1 cellular context compared by ENCODE assay signal in the genomic region with DNA sequence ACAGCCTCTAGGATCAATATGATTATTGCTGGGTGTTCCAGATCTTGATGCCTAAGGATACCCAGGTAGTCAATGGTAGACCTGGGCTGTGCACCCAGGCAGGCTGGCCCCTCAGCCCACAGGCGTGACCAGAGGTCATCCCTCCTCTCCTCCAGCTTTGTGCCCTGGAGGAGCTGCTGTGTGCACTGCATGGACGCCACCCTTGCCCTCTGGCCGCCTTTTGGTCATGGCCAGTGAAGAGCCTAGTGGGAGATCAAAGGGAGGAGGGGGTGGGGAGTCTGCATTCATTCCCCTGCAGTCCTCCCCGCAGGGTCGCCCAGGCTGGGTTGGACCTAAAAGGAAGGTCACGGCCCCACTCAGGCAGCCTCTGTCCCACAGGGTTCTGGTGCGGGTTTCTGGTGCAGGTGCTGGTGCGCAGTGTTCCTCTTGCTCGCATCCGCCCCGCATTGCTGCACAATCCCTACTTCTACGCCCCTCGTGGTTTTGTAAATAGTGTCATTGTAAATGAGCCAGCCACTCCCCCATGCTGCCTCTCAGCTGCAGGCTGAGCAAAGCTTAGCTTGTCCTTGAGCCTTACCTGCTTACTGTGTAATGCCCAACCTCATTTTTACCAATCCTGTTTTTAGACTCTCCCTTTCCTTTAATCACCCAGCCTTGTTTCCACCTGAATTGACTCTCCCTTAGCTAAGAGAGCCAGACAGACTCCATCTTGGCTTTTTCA.
TF ChIP-seq lines count a peak whose summit lies in the region.

No MANE protein-coding gene starts in this region.

TF ChIP-seq in K562, 482 proteins besides CTCF, POLR2A, EP300 and RAD21 (continued from another document and continues in another):
- TF ChIP-seq TAF1 (IDR thresholded peaks at IDR 0.05; ENCODE audit: control insufficient read depth, extremely low read depth, insufficient read depth, low read length, severe bottlenecking): no peak
- TF ChIP-seq SMARCA4 (IDR thresholded peaks at IDR 0.05): no peak
- no peak for TF ChIP-seq CREBBP (IDR thresholded peaks at IDR 0.05; ENCODE audit: low read depth, low read length)
- no peak for TF ChIP-seq ZNF398 (CRISPR knock-in tag; IDR thresholded peaks at IDR 0.05)
- TF ChIP-seq ZNF57 (CRISPR knock-in tag; IDR thresholded peaks at IDR 0.05): no peak
- peak; percentile 80 for TF ChIP-seq CXXC5 (CRISPR knock-in tag; IDR thresholded peaks at IDR 0.05)
- TF ChIP-seq ZFP36 (IDR thresholded peaks at IDR 0.05; ENCODE audit: low read depth, low read length, partially characterized antibody): no peak
- TF ChIP-seq ZNF79 (CRISPR knock-in tag; IDR thresholded peaks at IDR 0.05; ENCODE audit: low read depth): 0 out of 2 replicates have a peak, but pooled peaks have one; percentile 60
- TF ChIP-seq HDAC2 (IDR thresholded peaks at IDR 0.05): no peak
- TF ChIP-seq SP2 (IDR thresholded peaks at IDR 0.05; ENCODE audit: extremely low read depth, low read depth, low read length, poor library complexity, severe bottlenecking): no peak
- no peak for TF ChIP-seq ZNF280A (IDR thresholded peaks at IDR 0.05; ENCODE audit: low read depth, partially characterized antibody)
- no peak for TF ChIP-seq TBP (optimal IDR thresholded peaks at IDR 0.05; ENCODE audit: low read depth, low read length)
- TF ChIP-seq JUND (IDR thresholded peaks at IDR 0.05; ENCODE audit: borderline replicate concordance, low read depth, low read length): no peak
- TF ChIP-seq JUND (tag; IDR thresholded peaks at IDR 0.05; ENCODE audit: borderline replicate concordance, low read depth, low read length): no peak
- no peak for TF ChIP-seq BRF2 (IDR thresholded peaks at IDR 0.05; ENCODE audit: borderline replicate concordance, insufficient read depth, insufficient read length)
- no peak for TF ChIP-seq KLF16 (IDR thresholded peaks at IDR 0.05)
- TF ChIP-seq KHSRP (IDR thresholded peaks at IDR 0.05): no peak
- no peak for TF ChIP-seq FOXA1 (IDR thresholded peaks at IDR 0.05; ENCODE audit: borderline replicate concordance)
- TF ChIP-seq ZNF408 (CRISPR knock-in tag; IDR thresholded peaks at IDR 0.05; ENCODE audit: low read depth): no peak
- no peak for TF ChIP-seq SREBF1 (IDR thresholded peaks at IDR 0.05; ENCODE audit: borderline replicate concordance, low read depth, low read length)
- no peak for TF ChIP-seq ZNF77 (CRISPR knock-in tag; IDR thresholded peaks at IDR 0.05)
- TF ChIP-seq STAG1 (CRISPR knock-in tag; IDR thresholded peaks at IDR 0.05; ENCODE audit: borderline replicate concordance): no peak
- no peak for TF ChIP-seq TCF3 (CRISPR knock-in tag; IDR thresholded peaks at IDR 0.05)
- TF ChIP-seq ZNF764 (CRISPR knock-in tag; IDR thresholded peaks at IDR 0.05; ENCODE audit: low read depth): no peak
- TF ChIP-seq, protein P1, sequence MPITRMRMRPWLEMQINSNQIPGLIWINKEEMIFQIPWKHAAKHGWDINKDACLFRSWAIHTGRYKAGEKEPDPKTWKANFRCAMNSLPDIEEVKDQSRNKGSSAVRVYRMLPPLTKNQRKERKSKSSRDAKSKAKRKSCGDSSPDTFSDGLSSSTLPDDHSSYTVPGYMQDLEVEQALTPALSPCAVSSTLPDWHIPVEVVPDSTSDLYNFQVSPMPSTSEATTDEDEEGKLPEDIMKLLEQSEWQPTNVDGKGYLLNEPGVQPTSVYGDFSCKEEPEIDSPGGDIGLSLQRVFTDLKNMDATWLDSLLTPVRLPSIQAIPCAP (CRISPR knock-in tag; IDR thresholded peaks at IDR 0.05; ENCODE audit: borderline replicate concordance): no peak
- TF ChIP-seq, protein P2, sequence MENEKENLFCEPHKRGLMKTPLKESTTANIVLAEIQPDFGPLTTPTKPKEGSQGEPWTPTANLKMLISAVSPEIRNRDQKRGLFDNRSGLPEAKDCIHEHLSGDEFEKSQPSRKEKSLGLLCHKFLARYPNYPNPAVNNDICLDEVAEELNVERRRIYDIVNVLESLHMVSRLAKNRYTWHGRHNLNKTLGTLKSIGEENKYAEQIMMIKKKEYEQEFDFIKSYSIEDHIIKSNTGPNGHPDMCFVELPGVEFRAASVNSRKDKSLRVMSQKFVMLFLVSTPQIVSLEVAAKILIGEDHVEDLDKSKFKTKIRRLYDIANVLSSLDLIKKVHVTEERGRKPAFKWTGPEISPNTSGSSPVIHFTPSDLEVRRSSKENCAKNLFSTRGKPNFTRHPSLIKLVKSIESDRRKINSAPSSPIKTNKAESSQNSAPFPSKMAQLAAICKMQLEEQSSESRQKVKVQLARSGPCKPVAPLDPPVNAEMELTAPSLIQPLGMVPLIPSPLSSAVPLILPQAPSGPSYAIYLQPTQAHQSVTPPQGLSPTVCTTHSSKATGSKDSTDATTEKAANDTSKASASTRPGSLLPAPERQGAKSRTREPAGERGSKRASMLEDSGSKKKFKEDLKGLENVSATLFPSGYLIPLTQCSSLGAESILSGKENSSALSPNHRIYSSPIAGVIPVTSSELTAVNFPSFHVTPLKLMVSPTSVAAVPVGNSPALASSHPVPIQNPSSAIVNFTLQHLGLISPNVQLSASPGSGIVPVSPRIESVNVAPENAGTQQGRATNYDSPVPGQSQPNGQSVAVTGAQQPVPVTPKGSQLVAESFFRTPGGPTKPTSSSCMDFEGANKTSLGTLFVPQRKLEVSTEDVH (IDR thresholded peaks at IDR 0.05; ENCODE audit: low read depth, partially characterized antibody): no peak
- no peak for TF ChIP-seq TBL1XR1 (IDR thresholded peaks at IDR 0.05; ENCODE audit: low read length in 2 of 2)
- no peak for TF ChIP-seq ZNF212 (CRISPR knock-in tag; IDR thresholded peaks at IDR 0.05)
- TF ChIP-seq, protein P3, sequence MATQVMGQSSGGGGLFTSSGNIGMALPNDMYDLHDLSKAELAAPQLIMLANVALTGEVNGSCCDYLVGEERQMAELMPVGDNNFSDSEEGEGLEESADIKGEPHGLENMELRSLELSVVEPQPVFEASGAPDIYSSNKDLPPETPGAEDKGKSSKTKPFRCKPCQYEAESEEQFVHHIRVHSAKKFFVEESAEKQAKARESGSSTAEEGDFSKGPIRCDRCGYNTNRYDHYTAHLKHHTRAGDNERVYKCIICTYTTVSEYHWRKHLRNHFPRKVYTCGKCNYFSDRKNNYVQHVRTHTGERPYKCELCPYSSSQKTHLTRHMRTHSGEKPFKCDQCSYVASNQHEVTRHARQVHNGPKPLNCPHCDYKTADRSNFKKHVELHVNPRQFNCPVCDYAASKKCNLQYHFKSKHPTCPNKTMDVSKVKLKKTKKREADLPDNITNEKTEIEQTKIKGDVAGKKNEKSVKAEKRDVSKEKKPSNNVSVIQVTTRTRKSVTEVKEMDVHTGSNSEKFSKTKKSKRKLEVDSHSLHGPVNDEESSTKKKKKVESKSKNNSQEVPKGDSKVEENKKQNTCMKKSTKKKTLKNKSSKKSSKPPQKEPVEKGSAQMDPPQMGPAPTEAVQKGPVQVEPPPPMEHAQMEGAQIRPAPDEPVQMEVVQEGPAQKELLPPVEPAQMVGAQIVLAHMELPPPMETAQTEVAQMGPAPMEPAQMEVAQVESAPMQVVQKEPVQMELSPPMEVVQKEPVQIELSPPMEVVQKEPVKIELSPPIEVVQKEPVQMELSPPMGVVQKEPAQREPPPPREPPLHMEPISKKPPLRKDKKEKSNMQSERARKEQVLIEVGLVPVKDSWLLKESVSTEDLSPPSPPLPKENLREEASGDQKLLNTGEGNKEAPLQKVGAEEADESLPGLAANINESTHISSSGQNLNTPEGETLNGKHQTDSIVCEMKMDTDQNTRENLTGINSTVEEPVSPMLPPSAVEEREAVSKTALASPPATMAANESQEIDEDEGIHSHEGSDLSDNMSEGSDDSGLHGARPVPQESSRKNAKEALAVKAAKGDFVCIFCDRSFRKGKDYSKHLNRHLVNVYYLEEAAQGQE (CRISPR knock-in tag; IDR thresholded peaks at IDR 0.05; ENCODE audit: low read depth): no peak
- no peak for TF ChIP-seq NR4A1 (CRISPR knock-in tag; IDR thresholded peaks at IDR 0.05)
- peak; percentile 96 for TF ChIP-seq NR4A1 (tag; IDR thresholded peaks at IDR 0.05)
- TF ChIP-seq MTA3 (IDR thresholded peaks at IDR 0.05; ENCODE audit: borderline replicate concordance): no peak
- TF ChIP-seq RNF2 (IDR thresholded peaks at IDR 0.05): no peak
- TF ChIP-seq ZNF507 (tag; conservative IDR thresholded peaks at IDR 0.05): no peak
- TF ChIP-seq PHB2 (IDR thresholded peaks at IDR 0.05; ENCODE audit: low read depth): no peak
- TF ChIP-seq ETS1 (conservative IDR thresholded peaks at IDR 0.05; ENCODE audit: control insufficient read depth, low read depth, low read length): no peak
- no peak for TF ChIP-seq MBD2 (IDR thresholded peaks at IDR 0.05; ENCODE audit: borderline replicate concordance, low read depth)
- TF ChIP-seq BCL6 (CRISPR knock-in tag; IDR thresholded peaks at IDR 0.05): peak; percentile 67; the same call in 1 of the 2 replicates
- no peak for TF ChIP-seq GABPB1 (CRISPR knock-in tag; IDR thresholded peaks at IDR 0.05)
- TF ChIP-seq ZBTB17 (CRISPR knock-in tag; IDR thresholded peaks at IDR 0.05): peak; percentile 86
- no peak for TF ChIP-seq TOE1 (IDR thresholded peaks at IDR 0.05; ENCODE audit: borderline replicate concordance)
- TF ChIP-seq TOE1 (CRISPR knock-in tag; IDR thresholded peaks at IDR 0.05; ENCODE audit: borderline replicate concordance, low read depth): no peak
- TF ChIP-seq BRD9 (IDR thresholded peaks at IDR 0.05; ENCODE audit: low read depth, partially characterized antibody): no peak
- no peak for TF ChIP-seq ZNF589 (CRISPR knock-in tag; IDR thresholded peaks at IDR 0.05; ENCODE audit: low read depth)
- TF ChIP-seq ZBTB7A (IDR thresholded peaks at IDR 0.05; ENCODE audit: borderline replicate concordance, control insufficient read depth, low read depth, low read length): no peak
- TF ChIP-seq KDM4B (IDR thresholded peaks at IDR 0.05; ENCODE audit: borderline replicate concordance in 2 of 2, low read depth in 1 of 2): no peak
- TF ChIP-seq ETV5 (CRISPR knock-in tag; IDR thresholded peaks at IDR 0.05; ENCODE audit: low read depth): no peak
- no peak for TF ChIP-seq ZNF696 (CRISPR knock-in tag; conservative IDR thresholded peaks at IDR 0.05)
- TF ChIP-seq ZNF436 (CRISPR knock-in tag; IDR thresholded peaks at IDR 0.05): no peak
- no peak for TF ChIP-seq FOXM1 (IDR thresholded peaks at IDR 0.05; ENCODE audit: low read depth)
- no peak for TF ChIP-seq FOXM1 (CRISPR knock-in tag; IDR thresholded peaks at IDR 0.05; ENCODE audit: low read depth)
- no peak for TF ChIP-seq ZNF778 (CRISPR knock-in tag; IDR thresholded peaks at IDR 0.05)
- TF ChIP-seq FOXO4 (CRISPR knock-in tag; IDR thresholded peaks at IDR 0.05): 0 out of 2 replicates have a peak, but pooled peaks have one; percentile 50
- TF ChIP-seq ETV6 (IDR thresholded peaks at IDR 0.05; ENCODE audit: borderline replicate concordance in 1 of 2, low read depth in 2 of 2, low read length in 1 of 2): no peak
- TF ChIP-seq ETV6 (CRISPR knock-in tag; IDR thresholded peaks at IDR 0.05; ENCODE audit: borderline replicate concordance): no peak
- TF ChIP-seq JUNB (CRISPR knock-in tag; conservative IDR thresholded peaks at IDR 0.05): no peak
